Comparison of ENCODE assay signal across 18 cellular contexts in the genomic region with DNA sequence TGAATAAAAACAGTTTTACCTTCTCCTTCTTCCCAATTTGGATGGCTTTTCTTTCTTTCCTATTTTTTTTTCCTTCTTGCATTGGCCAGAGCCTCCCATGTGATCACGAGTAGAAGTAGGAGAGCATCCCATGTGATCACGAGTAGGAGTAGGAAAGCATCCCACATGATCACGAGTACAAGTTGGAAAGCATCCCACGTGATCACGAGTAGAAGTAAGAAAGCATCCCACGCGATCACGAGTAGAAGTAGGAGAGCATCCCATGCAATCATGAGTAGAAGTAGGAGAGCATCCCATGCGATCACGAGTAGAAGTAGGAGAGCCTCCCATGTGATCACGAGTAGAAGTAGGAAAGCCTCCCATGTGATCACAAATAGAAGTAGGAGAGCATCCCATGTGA.
A peak's percentile ranks its signal among the peaks of the same experiment; 100 is the strongest.
DNase-seq lines count a peak whose midpoint lies in the region; ATAC-seq, FAIRE-seq and TF ChIP-seq lines count a peak whose summit lies in the region.
"Had no signal": no experiment of that assay in that cellular context is flagged by ENCODE, and none has a peak within 500 bp of the region (broad histone marks: within the 10 kb centered on the region; RNA-seq: fewer than 3 reads in every experiment).

No MANE protein-coding gene starts in this region.

- H3K9ac ChIP-seq in neuronal stem cell (ENCODE audit: low read depth, low read length, poor library complexity): peak overlapping the region; percentile 30
- H3K9ac ChIP-seq: BLaER1 had no signal

- H3K36me3 ChIP-seq in neuronal stem cell (replicated peaks in 1 of 2; ENCODE audit: control insufficient read depth in 2 of 2, insufficient read depth in 2 of 2, low read length in 2 of 2): no peaks in the 10 kb centered on the region
- H3K36me3 ChIP-seq: BLaER1 had no signal

- H2BK120ac ChIP-seq in neuronal stem cell (ENCODE audit: low read depth, low read length): no peak overlapping the region

- 34% methylated on average over 11 of the region's 11 CpGs for WGBS in A549 (ENCODE audit: missing lambda C conversion rate)
- no CpG with 5 or more reads among the region's 11 CpGs for WGBS in neuronal stem cell (ENCODE audit: extremely low coverage in 2 of 2, insufficient read length in 2 of 2, insufficient replicate concordance in 1 of 2), 2 donors

- no peak for FAIRE-seq in A549 (lab: Jason Lieb, UNC)
- FAIRE-seq: GM12878 had no signal

- no peak overlapping the region for H2BK15ac ChIP-seq in neuronal stem cell (ENCODE audit: low read length)

- ATAC-seq in A549 (no peak), HG02840 (IDR thresholded peaks at IDR 0.05; ENCODE audit: low FRiP score, unreplicated experiment) (no peak)
- ATAC-seq: GM12878 had no signal

- no peak overlapping the region for H3K27ac ChIP-seq in A549
- no peak overlapping the region for H3K27ac ChIP-seq in coronary artery
- H3K27ac ChIP-seq in neuronal stem cell (replicated peaks; ENCODE audit: low read length): no peak overlapping the region
- H3K27ac ChIP-seq: 22Rv1, BLaER1 had no signal

- no peak overlapping the region for H3K4me2 ChIP-seq in A549
- H3K4me2 ChIP-seq in neuronal stem cell (ENCODE audit: insufficient read depth, low read length, poor library complexity, severe bottlenecking): no peak overlapping the region
- H3K4me2 ChIP-seq: BLaER1 had no signal

- no peak overlapping the region for H3K14ac ChIP-seq in neuronal stem cell (ENCODE audit: low read length)

- no peak overlapping the region for H2AFZ ChIP-seq in neuronal stem cell (ENCODE audit: low read length)

- no peak for TF ChIP-seq EP300 in A549 (IDR thresholded peaks at IDR 0.05)

- POLR2A ChIA-PET in A549 (lab: Yijun Ruan, JAX): no interaction called here

- H3K27me3 ChIP-seq in neuronal stem cell (ENCODE audit: control insufficient read depth in 3 of 3, insufficient read depth in 3 of 3, low read depth in 1 of 3, low read length in 3 of 3): no peaks in the 10 kb centered on the region
- H3K27me3 ChIP-seq: BLaER1 had no signal

- H3K4me1 ChIP-seq in A549: no peaks in the 10 kb centered on the region
- H3K4me1 ChIP-seq in neuronal stem cell (ENCODE audit: control insufficient read depth in 2 of 2, insufficient read depth in 1 of 2, low read depth in 1 of 2, low read length in 2 of 2): peaks cover 0 to 11% of the 10 kb centered on the region in 2 donors
- H3K4me1 ChIP-seq: BLaER1 had no signal

- no peak overlapping the region for H3K23ac ChIP-seq in neuronal stem cell (ENCODE audit: low read depth, low read length, poor library complexity)

- no peak for TF ChIP-seq POLR2A in A549 (IDR thresholded peaks at IDR 0.05; ENCODE audit: low read length)

- H2BK5ac ChIP-seq in neuronal stem cell (ENCODE audit: low read length): no peak overlapping the region

- CTCF ChIA-PET in A549 (lab: Yijun Ruan, JAX): no interaction called here

- H3K18ac ChIP-seq in neuronal stem cell (ENCODE audit: low read length): peak overlapping the region; percentile 51

- TF ChIP-seq CTCF in A549 (IDR thresholded peaks at IDR 0.05): no peak
- no peak for TF ChIP-seq CTCF in coronary artery (IDR thresholded peaks at IDR 0.05)

- H2BK12ac ChIP-seq in neuronal stem cell (ENCODE audit: low read length): no peak overlapping the region

- no peak overlapping the region for H4K8ac ChIP-seq in neuronal stem cell (ENCODE audit: low read depth, low read length)

- no peak overlapping the region for H2AK5ac ChIP-seq in neuronal stem cell (ENCODE audit: low read depth, low read length)

- no peaks in the 10 kb centered on the region for H3K9me3 ChIP-seq in A549
- peaks cover 4 to 5% of the 10 kb centered on the region in 2 donors for H3K9me3 ChIP-seq in neuronal stem cell (replicated peaks in 1 of 2; ENCODE audit: control insufficient read depth in 2 of 2, insufficient read depth in 1 of 2, low read depth in 1 of 2, low read length in 2 of 2)

- H3K4ac ChIP-seq in neuronal stem cell (ENCODE audit: low read length): no peak overlapping the region

- H3K79me1 ChIP-seq in neuronal stem cell (ENCODE audit: low read depth, low read length): no peaks in the 10 kb centered on the region

- peak; percentile 3 for DNase-seq in activated CD4-positive, CD25-positive, alpha-beta regulatory T cell treated with anti-CD3 and anti-CD28 coated beads, Interleukin-2, amount 50 U/mL, for 72 hours
- DNase-seq in activated CD4-positive, CD25-positive, alpha-beta regulatory T cell (lab: John Stamatoyannopoulos, UW): no peak
- DNase-seq in A549 (ENCODE audit: low read depth in 1 of 2, low spot score in 1 of 2) (no peak), coronary artery (ENCODE audit: low spot score) (peak; percentile 31), neuronal stem cell (ENCODE audit: low spot score) (no peak), NCI-H446 treated with DMSO at 0.1 percent for 48 hours (lab: John Stamatoyannopoulos, UW) (no peak), SHP77 treated with DMSO at 0.1 percent for 48 hours (lab: John Stamatoyannopoulos, UW) (no peak)
- DNase-seq: CD4-positive, alpha-beta memory T cell; DMS 273 treated with DMSO at 0.1 percent for 48 hours; DMS53; DND-41; EL; GOT3; H7 had no signal

- no peak overlapping the region for H4K91ac ChIP-seq in neuronal stem cell (ENCODE audit: low read depth, low read length, poor library complexity)

- TF ChIP-seq RAD21 in A549 (conservative IDR thresholded peaks at IDR 0.05 in 1 of 2, IDR thresholded peaks at IDR 0.05 in 1 of 2): no peak

- no peak overlapping the region for H3K4me3 ChIP-seq in A549
- H3K4me3 ChIP-seq in coronary artery: no peak overlapping the region
- H3K4me3 ChIP-seq in neuronal stem cell (ENCODE audit: low read length in 2 of 2): no peak overlapping the region
- H3K4me3 ChIP-seq: BLaER1, GM12878 had no signal

TF ChIP-seq in A549, 52 proteins besides CTCF, POLR2A, EP300 and RAD21:
- TF ChIP-seq HOXA7 (CRISPR knock-in tag; IDR thresholded peaks at IDR 0.05): no peak
- TF ChIP-seq, protein P1, sequence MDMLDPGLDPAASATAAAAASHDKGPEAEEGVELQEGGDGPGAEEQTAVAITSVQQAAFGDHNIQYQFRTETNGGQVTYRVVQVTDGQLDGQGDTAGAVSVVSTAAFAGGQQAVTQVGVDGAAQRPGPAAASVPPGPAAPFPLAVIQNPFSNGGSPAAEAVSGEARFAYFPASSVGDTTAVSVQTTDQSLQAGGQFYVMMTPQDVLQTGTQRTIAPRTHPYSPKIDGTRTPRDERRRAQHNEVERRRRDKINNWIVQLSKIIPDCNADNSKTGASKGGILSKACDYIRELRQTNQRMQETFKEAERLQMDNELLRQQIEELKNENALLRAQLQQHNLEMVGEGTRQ (IDR thresholded peaks at IDR 0.05): peak; percentile 44; the same call in 1 of the 2 replicates
- TF ChIP-seq FOXS1 (CRISPR knock-in tag; IDR thresholded peaks at IDR 0.05): no peak

Comparison
In these comparisons a context has a peak if more than half of its experiments do, and no peak if none do; other contexts are left out.
1. DNase-seq: peak in activated CD4-positive, CD25-positive, alpha-beta regulatory T cell treated with anti-CD3 and anti-CD28 coated beads, Interleukin-2, amount 50 U/mL, for 72 hours (single experiment) and coronary artery (single experiment); none in activated CD4-positive, CD25-positive, alpha-beta regulatory T cell (0 of 4), A549 (0 of 2), neuronal stem cell (single experiment), NCI-H446 treated with DMSO at 0.1 percent for 48 hours (single experiment) and SHP77 treated with DMSO at 0.1 percent for 48 hours (single experiment).